In genomic region chr2:68100189-68100588, GRCh38 we compare ENCODE assay signal across 29 cellular contexts.
"Had no signal": no experiment of that assay in that cellular context is flagged by ENCODE, and none has a peak within 500 bp of the region (broad histone marks: within the 10 kb centered on the region; RNA-seq: fewer than 3 reads in every experiment).

No MANE protein-coding gene starts in this region.

- H3K4me1 Mint-ChIP-seq: central memory CD8-positive, alpha-beta T cell; WTC11 had no signal

- H3K27me3 ChIP-seq: hepatocyte, ovary, vagina had no signal

- H3K36me3 ChIP-seq: ovary, vagina had no signal

- H3K9me3 Mint-ChIP-seq: central memory CD8-positive, alpha-beta T cell; type B pancreatic cell; WTC11 had no signal

- H3K9me3 ChIP-seq: ovary, vagina had no signal

- H3K27ac Mint-ChIP-seq: activated CD8-positive, alpha-beta T cell treated with anti-CD3 and anti-CD28 coated beads, Interleukin-2, amount 10 ng/mL, durations not matched to agents 7 days and 5 days; activated naive CD8-positive, alpha-beta T cell; dendritic cell treated with granulocyte-macrophage colony-stimulating factor and Interleukin-4, amounts not matched to agents 40 ng/mL and 50 ng/mL, for 4 days; nephron progenitor cell; progenitor cell of endocrine pancreas; T-helper 2 cell treated with Interferon-gamma antibody and Interleukin-4, amounts not matched to agents 5 μg/mL and 100 μg/mL, for 36 hours; type B pancreatic cell; WTC11 had no signal

- H3K27ac ChIP-seq: hepatocyte, ovary, skin epidermis, vagina had no signal

- H3K4me3 Mint-ChIP-seq: activated CD8-positive, alpha-beta T cell treated with anti-CD3 and anti-CD28 coated beads, Interleukin-2, amount 10 ng/mL, durations not matched to agents 7 days and 5 days; activated naive CD8-positive, alpha-beta T cell; central memory CD8-positive, alpha-beta T cell; dendritic cell treated with granulocyte-macrophage colony-stimulating factor and Interleukin-4, amounts not matched to agents 40 ng/mL and 50 ng/mL, for 4 days; naive B cell; nephron progenitor cell; T-helper 2 cell treated with Interferon-gamma antibody and Interleukin-4, amounts not matched to agents 5 μg/mL and 100 μg/mL, for 36 hours; type B pancreatic cell; WTC11 had no signal

- H3K4me1 ChIP-seq: vagina had no signal

- ATAC-seq: activated CD8-positive, alpha-beta T cell treated with anti-CD3 and anti-CD28 coated beads, Interleukin-2, amount 10 ng/mL, durations not matched to agents 7 days and 5 days; left cardiac atrium; left ventricle myocardium superior; sciatic nerve; stimulated activated naive CD8-positive, alpha-beta T cell treated with anti-CD3 and anti-CD28 coated beads, Interleukin-15, Interleukin-2, amounts not matched to agents 100 U/mL and 50 U/mL, for 24 hours; WTC11 had no signal

- H3K36me3 Mint-ChIP-seq: naive B cell, type B pancreatic cell, WTC11 had no signal

- DNase-seq: activated CD4-positive, alpha-beta T cell treated with anti-CD3 and anti-CD28 coated beads for 1 hour; activated CD8-positive, alpha-beta T cell treated with anti-CD3 and anti-CD28 coated beads, Interleukin-2, amount 10 ng/mL, durations not matched to agents 7 days and 5 days; activated effector memory CD4-positive, alpha-beta T cell treated with Interleukin-2 at 50 U/mL for 16 hours; activated naive CD4-positive, alpha-beta T cell treated with Interleukin-2 at 50 U/mL for 16 hours; activated T-cell treated with anti-CD3 and anti-CD28 coated beads for 4 hours; anterior cingulate cortex; effector CD4-positive, alpha-beta T cell; glutamatergic neuron; islet precursor cell; left cardiac atrium; left ventricle myocardium superior; naive B cell; nephron progenitor cell; ovary; stimulated activated CD4-positive, alpha-beta T cell treated with anti-CD3 and anti-CD28 coated beads, Interleukin-12 subunit alpha, Interleukin-12 subunit beta, amount 100 ng/mL, for 4 hours; stimulated activated CD4-positive, alpha-beta T cell treated with anti-CD3 and anti-CD28 coated beads, Interleukin-4, amount 100 ng/mL, for 1 hour; stimulated activated naive CD8-positive, alpha-beta T cell treated with anti-CD3 and anti-CD28 coated beads, Interleukin-15, Interleukin-2, amounts not matched to agents 100 U/mL and 50 U/mL, for 24 hours; T-helper 1 cell had no signal

- H3K27me3 Mint-ChIP-seq: activated naive CD8-positive, alpha-beta T cell; dendritic cell treated with granulocyte-macrophage colony-stimulating factor and Interleukin-4, amounts not matched to agents 40 ng/mL and 50 ng/mL, for 4 days; naive B cell; type B pancreatic cell had no signal

- H3K4me3 ChIP-seq: hepatocyte, ovary, skin epidermis, vagina had no signal
